ENCODE assay signal across 12 cellular contexts in the genomic region with DNA sequence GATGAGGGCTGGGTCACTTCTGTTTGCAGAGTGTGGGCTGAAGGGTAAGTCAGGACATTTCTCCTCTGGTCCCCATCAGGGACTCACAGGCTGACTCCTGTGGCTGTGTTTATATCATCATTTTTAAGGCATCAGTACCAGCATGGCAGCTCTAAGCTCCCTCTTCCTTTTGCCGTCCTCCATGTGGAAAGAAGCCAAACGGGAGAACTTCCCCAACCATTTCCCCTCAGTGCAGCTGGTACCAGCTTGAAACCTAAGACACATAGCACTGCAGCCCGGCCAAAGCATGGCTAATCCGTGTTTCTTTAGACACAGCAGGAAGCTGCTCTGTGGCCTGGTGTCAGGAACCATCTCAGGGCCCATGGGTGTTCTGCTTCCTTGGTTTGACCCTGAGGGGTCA. TPM values are rescaled to one million over a fixed set of nuclear protein-coding genes. Genes with fewer than 3 reads are reported as not detected.
DNase-seq lines count a peak whose midpoint lies in the region; ATAC-seq, FAIRE-seq and TF ChIP-seq lines count a peak whose summit lies in the region.
"Had no signal": no experiment of that assay in that cellular context is flagged by ENCODE, and none has a peak within 500 bp of the region (broad histone marks: within the 10 kb centered on the region; RNA-seq: fewer than 3 reads in every experiment).

No MANE protein-coding gene starts in this region.

- H3K27ac ChIP-seq in A549 = peak overlapping the region; percentile 96 to 97
- peak overlapping the region; percentile 95 for H3K27ac ChIP-seq in PC-9
- peak overlapping the region; percentile 70 to 85 (median 80) for H3K27ac ChIP-seq in esophagus muscularis mucosa (replicated peaks in 1 of 4)
- H3K27ac ChIP-seq: GM23248 had no signal

- H3K4me1 ChIP-seq in A549 = peaks cover 92% of the 10 kb centered on the region
- peaks cover 53% of the 10 kb centered on the region for H3K4me1 ChIP-seq in PC-9 (replicated peaks; ENCODE audit: insufficient read depth)
- peaks cover 63 to 77% (median 70%) of the 10 kb centered on the region in 4 donors for H3K4me1 ChIP-seq in esophagus muscularis mucosa
- H3K4me1 ChIP-seq in HAP-1 = no peaks in the 10 kb centered on the region

- H3K27me3 Mint-ChIP-seq in neural crest cell (ENCODE audit: low read depth) = no peaks in the 10 kb centered on the region

- H3K36me3 ChIP-seq in PC-9 (ENCODE audit: low read depth) (no peaks in the 10 kb centered on the region), esophagus muscularis mucosa (peaks cover 0 to 5% (median 0%) of the 10 kb centered on the region in 4 donors), HAP-1 (replicated peaks) (no peaks in the 10 kb centered on the region)

- no peak overlapping the region for H3K4me3 Mint-ChIP-seq in neural crest cell

- H3K4me3 ChIP-seq in A549 (no peak overlapping the region), PC-9 (no peak overlapping the region), esophagus muscularis mucosa (no peak overlapping the region), HAP-1 (no peak overlapping the region)
- H3K4me3 ChIP-seq: GM23248, mucosa of descending colon had no signal

- H3F3A ChIP-seq in PC-9 (ENCODE audit: insufficient read depth, low read depth) = peaks cover 42% of the 10 kb centered on the region

- H3K4me2 ChIP-seq in A549 (peak overlapping the region; percentile 89), PC-9 (peak overlapping the region; percentile 78; the same call in 1 of the 2 replicates)

- H3K27ac Mint-ChIP-seq in neural crest cell (ENCODE audit: unreplicated experiment) = peak overlapping the region; percentile 62

- no peak for FAIRE-seq in A549 (lab: Jason Lieb, UNC)

- no peaks in the 10 kb centered on the region for H3K9me3 Mint-ChIP-seq in neural crest cell

- in situ Hi-C loops in HAP-1 (cut with MboI; ENCODE audit: low sequenced_read_pairs) = no loop called here

- H3K27me3 ChIP-seq in PC-9 (ENCODE audit: insufficient read depth, low read depth) (no peaks in the 10 kb centered on the region), esophagus muscularis mucosa (no peaks in the 10 kb centered on the region), HAP-1 (ENCODE audit: low read depth) (no peaks in the 10 kb centered on the region)

- H3K79me2 ChIP-seq in PC-9 (ENCODE audit: low read depth) = no peaks in the 10 kb centered on the region

- intact Hi-C loops in PC-9 (cut with micrococcal nuclease; ENCODE audit: unreplicated experiment) = loop anchor here (2.0 kb wide), 1 partner anchor 20 kb away; no protein-coding TSS in a partner anchor
- intact Hi-C loops in esophagus muscularis mucosa (cut with DNase I) = no loop called here
- intact Hi-C loops in posterior vena cava (cut with DNase I) = no loop called here

- no peak for TF ChIP-seq EP300 in A549 (IDR thresholded peaks at IDR 0.05)
- TF ChIP-seq EP300 in esophagus muscularis mucosa (IDR thresholded peaks at IDR 0.05) = no peak

- TF ChIP-seq CTCF in A549 (IDR thresholded peaks at IDR 0.05) (no peak), PC-9 (conservative IDR thresholded peaks at IDR 0.05) (no peak), esophagus muscularis mucosa (IDR thresholded peaks at IDR 0.05) (no peak), neural crest cell (conservative IDR thresholded peaks at IDR 0.05) (no peak)

- CTCF ChIA-PET in A549 (lab: Yijun Ruan, JAX) (interaction anchor here (0.7 to 13.6 kb wide), 8 partner anchors 9 to 207 kb away, joined by 3 to 100 read pairs (median 6); a partner anchor contains a TSS), PC-9 (lab: Charles Lee) (no interaction called here)

- no TSS peak for BruUV-seq in PC-9 (replicated peaks; lab: Mats Ljungman, UMichigan)

- peaks cover 11% of the 10 kb centered on the region for H3K36me3 Mint-ChIP-seq in neural crest cell (ENCODE audit: low read depth)

- WGBS in A549 (ENCODE audit: missing lambda C conversion rate) = 65% methylated on average over 4 of the region's 4 CpGs
- WGBS in esophagus muscularis mucosa = 0% methylated on average over 4 of the region's 4 CpGs

- POLR2A ChIA-PET in A549 (lab: Yijun Ruan, JAX) (interaction anchor here (0.6 to 1.7 kb wide), 2 partner anchors 31 to 1157 kb away, joined by 3 to 14 read pairs; a partner anchor contains a TSS), PC-9 (lab: Charles Lee; ENCODE audit: unreplicated experiment) (interaction anchor here (0.7 kb wide), 1 partner anchor 786 kb away, joined by 5 read pairs; no protein-coding TSS in a partner anchor)

- no peak for DNase-seq in A549 (ENCODE audit: low read depth in 1 of 2, low spot score in 1 of 2)
- DNase-seq in PC-9 = no peak
- no peak for DNase-seq in esophagus muscularis mucosa (ENCODE audit: extremely low spot score)
- no peak for DNase-seq in neural crest cell (ENCODE audit: low read depth, low spot score)
- DNase-seq in GDM1 (lab: John Stamatoyannopoulos, UW) = no peak
- no peak for DNase-seq in HAP-1 (ENCODE audit: low spot score in 2 of 2)
- no peak for DNase-seq in globus pallidus (ENCODE audit: low spot score)
- no peak for DNase-seq in posterior vena cava (ENCODE audit: low spot score)
- DNase-seq: activated gamma-delta T cell, AML-193, GM23248 had no signal

- H2AFZ ChIP-seq in PC-9 = no peak overlapping the region
- H2AFZ ChIP-seq: GM23248 had no signal

- H3K4me1 Mint-ChIP-seq in neural crest cell = peaks cover 30% of the 10 kb centered on the region

- H3K9me2 ChIP-seq in PC-9 (ENCODE audit: insufficient read depth) = no peaks in the 10 kb centered on the region

- H4K20me1 ChIP-seq in PC-9 (ENCODE audit: insufficient read depth) = no peaks in the 10 kb centered on the region

- H3K9me3 ChIP-seq in A549 = 0 out of 3 replicates have a peak, but pooled peaks cover 2% of the 10 kb centered on the region
- H3K9me3 ChIP-seq in PC-9 (ENCODE audit: insufficient read depth, low read depth) = no peaks in the 10 kb centered on the region
- H3K9me3 ChIP-seq in esophagus muscularis mucosa = no peaks in the 10 kb centered on the region
- no peaks in the 10 kb centered on the region for H3K9me3 ChIP-seq in HAP-1
- H3K9me3 ChIP-seq: mucosa of descending colon had no signal

- ATAC-seq in A549 = no peak

- TF ChIP-seq POLR2A in A549 (IDR thresholded peaks at IDR 0.05; ENCODE audit: low read length) = no peak
- TF ChIP-seq POLR2A in esophagus muscularis mucosa (IDR thresholded peaks at IDR 0.05; ENCODE audit: low read depth) = no peak

- TF ChIP-seq RAD21 in A549 (conservative IDR thresholded peaks at IDR 0.05 in 1 of 2, IDR thresholded peaks at IDR 0.05 in 1 of 2) = no peak

TF ChIP-seq in A549, 52 proteins besides CTCF, POLR2A, EP300 and RAD21:
- TF ChIP-seq, protein P1, sequence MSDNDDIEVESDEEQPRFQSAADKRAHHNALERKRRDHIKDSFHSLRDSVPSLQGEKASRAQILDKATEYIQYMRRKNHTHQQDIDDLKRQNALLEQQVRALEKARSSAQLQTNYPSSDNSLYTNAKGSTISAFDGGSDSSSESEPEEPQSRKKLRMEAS (IDR thresholded peaks at IDR 0.05) = 0 out of 2 replicates have a peak, but pooled peaks have one; percentile 3
- TF ChIP-seq, protein P2, sequence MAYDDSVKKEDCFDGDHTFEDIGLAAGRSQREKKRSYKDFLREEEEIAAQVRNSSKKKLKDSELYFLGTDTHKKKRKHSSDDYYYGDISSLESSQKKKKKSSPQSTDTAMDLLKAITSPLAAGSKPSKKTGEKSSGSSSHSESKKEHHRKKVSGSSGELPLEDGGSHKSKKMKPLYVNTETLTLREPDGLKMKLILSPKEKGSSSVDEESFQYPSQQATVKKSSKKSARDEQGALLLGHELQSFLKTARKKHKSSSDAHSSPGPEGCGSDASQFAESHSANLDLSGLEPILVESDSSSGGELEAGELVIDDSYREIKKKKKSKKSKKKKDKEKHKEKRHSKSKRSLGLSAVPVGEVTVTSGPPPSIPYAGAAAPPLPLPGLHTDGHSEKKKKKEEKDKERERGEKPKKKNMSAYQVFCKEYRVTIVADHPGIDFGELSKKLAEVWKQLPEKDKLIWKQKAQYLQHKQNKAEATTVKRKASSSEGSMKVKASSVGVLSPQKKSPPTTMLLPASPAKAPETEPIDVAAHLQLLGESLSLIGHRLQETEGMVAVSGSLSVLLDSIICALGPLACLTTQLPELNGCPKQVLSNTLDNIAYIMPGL (CRISPR knock-in tag; IDR thresholded peaks at IDR 0.05; ENCODE audit: borderline replicate concordance) = no peak
TF ChIP-seq in A549: peak in this region for 1.

RNA-seq across cellular contexts. Expression of a gene that starts 31.9 kb away (rescaled TPM):
- polyA plus RNA-seq in A549 (2011; rRNA removed) = 415 and 431 TPM in 2 replicates
- 264 and 317 TPM in 2 replicates for polyA plus RNA-seq in A549 (2012; cell fraction: cytosol; rRNA removed)
- polyA plus RNA-seq in A549 (2012; cell fraction: nucleus; rRNA removed) = 658 and 717 TPM in 2 replicates
- 328 to 356 TPM (median 342 TPM) in 3 replicates for polyA plus RNA-seq in A549 (2017; fragmentation: RNase III; extraction: RNeasy Plus Mini Kit Qiagen cat#74134 plus additional on column Dnase treatment)
- polyA minus RNA-seq in A549 (2011; rRNA and poly(A)+ RNA removed) = 375 and 407 TPM in 2 replicates
- 127 and 154 TPM in 2 replicates for total RNA-seq in PC-9 (2021)
- total RNA-seq in esophagus muscularis mucosa = 100 to 1,000 TPM; 170 to 231 (median 177) TPM
- 234 and 242 TPM in 2 replicates for total RNA-seq in neural crest cell
- total RNA-seq in posterior vena cava = 100 to 1,000 TPM; 222 to 263 TPM
